In the genomic region with DNA sequence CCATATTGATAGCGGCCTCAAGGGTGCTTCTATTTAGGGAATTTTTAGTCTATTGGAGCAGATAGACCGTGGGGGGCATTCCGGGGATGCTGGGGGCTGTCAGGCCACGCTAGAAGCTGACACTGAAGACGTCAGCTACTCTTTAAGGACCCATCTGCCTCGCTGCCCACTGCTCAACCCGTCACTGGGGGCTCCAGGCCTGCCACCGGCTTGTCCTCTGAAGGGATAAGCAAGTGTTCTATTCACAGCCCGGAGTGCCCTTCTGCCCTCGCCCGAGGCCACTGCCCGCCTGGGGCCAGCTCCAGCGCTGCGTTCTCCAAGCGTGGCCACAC, we compare ENCODE assay signal across 1 cellular context.
A peak's percentile ranks its signal among the peaks of the same experiment; 100 is the strongest.
TF ChIP-seq lines count a peak whose summit lies in the region.

No MANE protein-coding gene starts in this region.

TF ChIP-seq in HepG2, 621 proteins besides CTCF, POLR2A, EP300 and RAD21 (continued from another document):
- TF ChIP-seq RFXAP (CRISPR knock-in tag; IDR thresholded peaks at IDR 0.05; ENCODE audit: borderline replicate concordance) (no peak), ZNF281 (CRISPR knock-in tag; IDR thresholded peaks at IDR 0.05; ENCODE audit: borderline replicate concordance) (no peak), ZNF350 (CRISPR knock-in tag; IDR thresholded peaks at IDR 0.05; ENCODE audit: borderline replicate concordance, low read depth) (no peak), HNRNPLL (IDR thresholded peaks at IDR 0.05; ENCODE audit: low read depth, low read length, poor library complexity, severe bottlenecking) (peak; percentile 23), KAT7 (CRISPR knock-in tag; IDR thresholded peaks at IDR 0.05; ENCODE audit: borderline replicate concordance) (no peak), MXI1 (IDR thresholded peaks at IDR 0.05; ENCODE audit: borderline replicate concordance, low read depth, low read length) (no peak), CREB1 (IDR thresholded peaks at IDR 0.05) (no peak), CREB1 (CRISPR knock-in tag; IDR thresholded peaks at IDR 0.05) (no peak)
- TF ChIP-seq, protein P1, sequence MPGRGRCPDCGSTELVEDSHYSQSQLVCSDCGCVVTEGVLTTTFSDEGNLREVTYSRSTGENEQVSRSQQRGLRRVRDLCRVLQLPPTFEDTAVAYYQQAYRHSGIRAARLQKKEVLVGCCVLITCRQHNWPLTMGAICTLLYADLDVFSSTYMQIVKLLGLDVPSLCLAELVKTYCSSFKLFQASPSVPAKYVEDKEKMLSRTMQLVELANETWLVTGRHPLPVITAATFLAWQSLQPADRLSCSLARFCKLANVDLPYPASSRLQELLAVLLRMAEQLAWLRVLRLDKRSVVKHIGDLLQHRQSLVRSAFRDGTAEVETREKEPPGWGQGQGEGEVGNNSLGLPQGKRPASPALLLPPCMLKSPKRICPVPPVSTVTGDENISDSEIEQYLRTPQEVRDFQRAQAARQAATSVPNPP (CRISPR knock-in tag; IDR thresholded peaks at IDR 0.05), result no peak
- TF ChIP-seq, protein P2, sequence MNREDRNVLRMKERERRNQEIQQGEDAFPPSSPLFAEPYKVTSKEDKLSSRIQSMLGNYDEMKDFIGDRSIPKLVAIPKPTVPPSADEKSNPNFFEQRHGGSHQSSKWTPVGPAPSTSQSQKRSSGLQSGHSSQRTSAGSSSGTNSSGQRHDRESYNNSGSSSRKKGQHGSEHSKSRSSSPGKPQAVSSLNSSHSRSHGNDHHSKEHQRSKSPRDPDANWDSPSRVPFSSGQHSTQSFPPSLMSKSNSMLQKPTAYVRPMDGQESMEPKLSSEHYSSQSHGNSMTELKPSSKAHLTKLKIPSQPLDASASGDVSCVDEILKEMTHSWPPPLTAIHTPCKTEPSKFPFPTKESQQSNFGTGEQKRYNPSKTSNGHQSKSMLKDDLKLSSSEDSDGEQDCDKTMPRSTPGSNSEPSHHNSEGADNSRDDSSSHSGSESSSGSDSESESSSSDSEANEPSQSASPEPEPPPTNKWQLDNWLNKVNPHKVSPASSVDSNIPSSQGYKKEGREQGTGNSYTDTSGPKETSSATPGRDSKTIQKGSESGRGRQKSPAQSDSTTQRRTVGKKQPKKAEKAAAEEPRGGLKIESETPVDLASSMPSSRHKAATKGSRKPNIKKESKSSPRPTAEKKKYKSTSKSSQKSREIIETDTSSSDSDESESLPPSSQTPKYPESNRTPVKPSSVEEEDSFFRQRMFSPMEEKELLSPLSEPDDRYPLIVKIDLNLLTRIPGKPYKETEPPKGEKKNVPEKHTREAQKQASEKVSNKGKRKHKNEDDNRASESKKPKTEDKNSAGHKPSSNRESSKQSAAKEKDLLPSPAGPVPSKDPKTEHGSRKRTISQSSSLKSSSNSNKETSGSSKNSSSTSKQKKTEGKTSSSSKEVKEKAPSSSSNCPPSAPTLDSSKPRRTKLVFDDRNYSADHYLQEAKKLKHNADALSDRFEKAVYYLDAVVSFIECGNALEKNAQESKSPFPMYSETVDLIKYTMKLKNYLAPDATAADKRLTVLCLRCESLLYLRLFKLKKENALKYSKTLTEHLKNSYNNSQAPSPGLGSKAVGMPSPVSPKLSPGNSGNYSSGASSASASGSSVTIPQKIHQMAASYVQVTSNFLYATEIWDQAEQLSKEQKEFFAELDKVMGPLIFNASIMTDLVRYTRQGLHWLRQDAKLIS (CRISPR knock-in tag; IDR thresholded peaks at IDR 0.05), result no peak
